ENCODE assay signal across 8 cellular contexts in the genomic region with DNA sequence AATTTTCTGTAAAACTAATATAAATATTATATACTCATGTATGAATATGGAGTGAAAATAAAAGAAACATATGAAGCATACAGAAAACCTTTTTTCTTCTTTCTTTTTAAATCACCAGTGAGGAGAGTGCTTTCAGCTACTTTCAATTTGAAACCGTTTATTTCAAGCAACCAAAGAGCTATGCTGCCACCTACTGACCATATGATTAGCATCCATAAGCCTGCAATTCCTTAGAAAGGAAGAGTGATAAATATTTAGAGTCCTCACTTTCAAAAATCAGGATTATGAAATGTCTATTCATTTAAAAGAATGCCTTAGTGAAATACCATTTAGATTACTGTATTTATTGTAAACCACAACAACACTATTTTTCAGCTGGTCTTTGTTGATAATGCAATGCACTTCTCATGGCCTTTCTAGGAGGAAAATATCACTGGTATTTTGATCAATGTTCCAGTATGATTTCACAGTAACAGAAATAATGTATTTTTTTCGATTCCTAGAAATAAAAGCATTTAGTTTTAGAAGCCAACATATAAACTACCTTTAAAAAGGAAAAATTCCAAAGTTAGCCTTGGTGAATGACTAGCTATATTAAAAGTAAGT.
DNase-seq lines count a peak whose midpoint lies in the region; ATAC-seq and TF ChIP-seq lines count a peak whose summit lies in the region.

No MANE protein-coding gene starts in this region.

- H3K36me3 Mint-ChIP-seq in CD8-positive, alpha-beta T cell, result no peaks in the 10 kb centered on the region

- POLR2A ChIA-PET in CD8-positive, alpha-beta T cell (lab: Charles Lee), result no interaction called here

- no peak overlapping the region for H3K27ac ChIP-seq in CD8-positive, alpha-beta T cell (ENCODE audit: low read depth, low read length)
- H3K27ac ChIP-seq in foreskin keratinocyte (no peak overlapping the region), prostate gland (no peak overlapping the region)
- no peak overlapping the region for H3K27ac ChIP-seq in effector memory CD4-positive, alpha-beta T cell (ENCODE audit: insufficient read depth, low read length, poor library complexity, severe bottlenecking)

- ATAC-seq in CD8-positive, alpha-beta T cell, result no peak
- ATAC-seq in GM18520 (IDR thresholded peaks at IDR 0.05; ENCODE audit: unreplicated experiment), result peak; percentile 91
- ATAC-seq in HG02970 (IDR thresholded peaks at IDR 0.05; ENCODE audit: low FRiP score, unreplicated experiment), result peak; percentile 79
- ATAC-seq in foreskin keratinocyte, result peak; percentile 71

- H3K4me1 Mint-ChIP-seq in CD8-positive, alpha-beta T cell (ENCODE audit: low read depth), result no peaks in the 10 kb centered on the region

- TF ChIP-seq POLR2A in prostate gland (IDR thresholded peaks at IDR 0.05), result no peak

- no peaks in the 10 kb centered on the region for H3K27me3 Mint-ChIP-seq in CD8-positive, alpha-beta T cell (ENCODE audit: low read depth)

- no peak overlapping the region for H3K4me3 ChIP-seq in CD8-positive, alpha-beta T cell (ENCODE audit: low read depth, low read length)
- H3K4me3 ChIP-seq in prostate gland, result no peak overlapping the region
- H3K4me3 ChIP-seq in effector memory CD4-positive, alpha-beta T cell (ENCODE audit: insufficient read depth, low read depth, low read length, poor library complexity, severe bottlenecking), result no peak overlapping the region

- no peak overlapping the region for H3K4me3 Mint-ChIP-seq in CD8-positive, alpha-beta T cell

- no peaks in the 10 kb centered on the region for H3K4me1 ChIP-seq in CD8-positive, alpha-beta T cell (ENCODE audit: insufficient read depth, low read length)
- H3K4me1 ChIP-seq in foreskin keratinocyte (no peaks in the 10 kb centered on the region), prostate gland (replicated peaks) (no peaks in the 10 kb centered on the region)
- no peaks in the 10 kb centered on the region for H3K4me1 ChIP-seq in effector memory CD4-positive, alpha-beta T cell (ENCODE audit: control insufficient read depth, insufficient read depth, low read length, poor library complexity, severe bottlenecking)

- CTCF ChIA-PET in CD8-positive, alpha-beta T cell (lab: Charles Lee), result interaction anchor here (0.9 to 1.0 kb wide), 2 partner anchors 9 to 15 kb away, joined by 3 read pairs; no protein-coding TSS in a partner anchor

- WGBS in prostate gland, result 6% methylated on average over 2 of the region's 2 CpGs

- H3K27ac Mint-ChIP-seq in CD8-positive, alpha-beta T cell, result no peak overlapping the region

- peak; percentile 42 for TF ChIP-seq CTCF in CD8-positive, alpha-beta T cell (IDR thresholded peaks at IDR 0.05)
- peak; percentile 89 for TF ChIP-seq CTCF in foreskin keratinocyte (conservative IDR thresholded peaks at IDR 0.05)
- peak in 3 of 4 experiments; percentile 60 to 65 (median 61) for TF ChIP-seq CTCF in prostate gland (IDR thresholded peaks at IDR 0.05)

- intact Hi-C loops in CD8-positive, alpha-beta T cell (cut with DNase I, micrococcal nuclease), result no loop called here
- intact Hi-C loops in prostate gland (cut with DNase I), result no loop called here

- no peaks in the 10 kb centered on the region for H3K27me3 ChIP-seq in CD8-positive, alpha-beta T cell (ENCODE audit: insufficient read depth, low read length)
- no peaks in the 10 kb centered on the region for H3K27me3 ChIP-seq in foreskin keratinocyte
- H3K27me3 ChIP-seq in prostate gland (replicated peaks; ENCODE audit: insufficient read depth), result no peaks in the 10 kb centered on the region
- no peaks in the 10 kb centered on the region for H3K27me3 ChIP-seq in effector memory CD4-positive, alpha-beta T cell (replicated peaks; ENCODE audit: control insufficient read depth, insufficient read depth, low read length, poor library complexity, severe bottlenecking)

- no peak for DNase-seq in CD8-positive, alpha-beta T cell
- peak; percentile 8 for DNase-seq in NCI-H1436 treated with DMSO at 0.1 percent for 48 hours (lab: John Stamatoyannopoulos, UW)
- DNase-seq in SW 1271 (lab: John Stamatoyannopoulos, UW), result peak; percentile 0 to 47
- DNase-seq in foreskin keratinocyte, result peak; percentile 23 to 56
- DNase-seq in prostate gland (ENCODE audit: low spot score), result peak; percentile 18
- DNase-seq in effector memory CD4-positive, alpha-beta T cell, result no peak

- no peaks in the 10 kb centered on the region for H3K9me3 ChIP-seq in CD8-positive, alpha-beta T cell (ENCODE audit: low read length)
- no peaks in the 10 kb centered on the region for H3K9me3 ChIP-seq in prostate gland
- no peaks in the 10 kb centered on the region for H3K9me3 ChIP-seq in effector memory CD4-positive, alpha-beta T cell (ENCODE audit: control insufficient read depth, low read length)

- H3K9me3 Mint-ChIP-seq in CD8-positive, alpha-beta T cell, result no peaks in the 10 kb centered on the region

- H3K36me3 ChIP-seq in CD8-positive, alpha-beta T cell (ENCODE audit: insufficient read depth, low read length), result no peaks in the 10 kb centered on the region
- H3K36me3 ChIP-seq in prostate gland, result no peaks in the 10 kb centered on the region
- no peaks in the 10 kb centered on the region for H3K36me3 ChIP-seq in effector memory CD4-positive, alpha-beta T cell (ENCODE audit: control insufficient read depth, insufficient read depth, low read length)

Comparison
In these comparisons a context has a peak if more than half of its experiments do, and no peak if none do; other contexts are left out.
1. DNase-seq: peak in NCI-H1436 treated with DMSO at 0.1 percent for 48 hours (single experiment), SW 1271 (2 of 2), foreskin keratinocyte (2 of 2) and prostate gland (single experiment); none in CD8-positive, alpha-beta T cell (0 of 7) and effector memory CD4-positive, alpha-beta T cell (0 of 3).
2. Peak in every context shown above with its lines, with median percentiles within 50 percentile points of each other: CTCF ChIP-seq.